ENCODE assay signal across 1 cellular context in genomic region chr17:82236142-82236971, GRCh38.
TF ChIP-seq lines count a peak whose summit lies in the region.

No MANE protein-coding gene starts in this region.

TF ChIP-seq in H1, 55 proteins besides CTCF, POLR2A, EP300 and RAD21:
- no peak for TF ChIP-seq TAF7 (optimal IDR thresholded peaks at IDR 0.05; ENCODE audit: borderline replicate concordance, low read depth, low read length)
- TF ChIP-seq USF2 (IDR thresholded peaks at IDR 0.05; ENCODE audit: low read length): 0 out of 2 replicates have a peak, but pooled peaks have one; percentile 21
- TF ChIP-seq CHD7 (IDR thresholded peaks at IDR 0.05; ENCODE audit: insufficient replicate concordance, low read length): no peak
- no peak for TF ChIP-seq CBX5 (IDR thresholded peaks at IDR 0.05; ENCODE audit: low read depth, low read length)
- no peak for TF ChIP-seq TAF1 (IDR thresholded peaks at IDR 0.05; ENCODE audit: low read depth, low read length)
- TF ChIP-seq KDM5A (IDR thresholded peaks at IDR 0.05; ENCODE audit: low read length): no peak
- TF ChIP-seq SP4 (IDR thresholded peaks at IDR 0.05; ENCODE audit: low read length): no peak
- no peak for TF ChIP-seq PHF8 (conservative IDR thresholded peaks at IDR 0.05; ENCODE audit: low read depth, low read length)
- TF ChIP-seq GTF2F1 (IDR thresholded peaks at IDR 0.05; ENCODE audit: borderline replicate concordance, low read depth, low read length): no peak
- TF ChIP-seq SRF (IDR thresholded peaks at IDR 0.05; ENCODE audit: low read depth, low read length): no peak
- TF ChIP-seq CEBPB (IDR thresholded peaks at IDR 0.05; ENCODE audit: low read depth, low read length): no peak
- TF ChIP-seq SP2 (IDR thresholded peaks at IDR 0.05; ENCODE audit: low read length): no peak
- no peak for TF ChIP-seq E2F6 (IDR thresholded peaks at IDR 0.05)
- TF ChIP-seq CTBP2 (IDR thresholded peaks at IDR 0.05; ENCODE audit: borderline replicate concordance, insufficient read depth, insufficient read length, low read length): no peak
- TF ChIP-seq POLR2AphosphoS5 (IDR thresholded peaks at IDR 0.05; ENCODE audit: low read depth, low read length): no peak
- TF ChIP-seq ATF2 (IDR thresholded peaks at IDR 0.05; ENCODE audit: low read length): no peak
- no peak for TF ChIP-seq FOSL1 (IDR thresholded peaks at IDR 0.05; ENCODE audit: insufficient read depth, low read depth, low read length)
- no peak for TF ChIP-seq SIN3A (conservative IDR thresholded peaks at IDR 0.05 in 1 of 2, IDR thresholded peaks at IDR 0.05 in 1 of 2; ENCODE audit: low read depth in 1 of 2, low read length in 2 of 2)
- TF ChIP-seq BRCA1 (IDR thresholded peaks at IDR 0.05; ENCODE audit: low read depth, low read length): no peak
- TF ChIP-seq MAFK (IDR thresholded peaks at IDR 0.05; ENCODE audit: low read depth, low read length): no peak
- no peak for TF ChIP-seq TEAD4 (IDR thresholded peaks at IDR 0.05; ENCODE audit: low read depth, low read length)
- TF ChIP-seq SUZ12 (IDR thresholded peaks at IDR 0.05; ENCODE audit: low read length): no peak
- peak; percentile 44; the same call in 1 of the 2 replicates for TF ChIP-seq MAX (IDR thresholded peaks at IDR 0.05)
- no peak for TF ChIP-seq JUND (IDR thresholded peaks at IDR 0.05; ENCODE audit: low read length)
- no peak for TF ChIP-seq RXRA (IDR thresholded peaks at IDR 0.05; ENCODE audit: insufficient read depth, low read depth, low read length)
- TF ChIP-seq HDAC6 (IDR thresholded peaks at IDR 0.05; ENCODE audit: low read depth, low read length): no peak
- 0 out of 4 replicates have a peak, but pooled peaks of 1 of the 2 experiments have one; percentile 59 for TF ChIP-seq HDAC2 (IDR thresholded peaks at IDR 0.05; ENCODE audit: borderline replicate concordance in 1 of 2, low read depth in 2 of 2, low read length in 2 of 2)
- no peak for TF ChIP-seq SIX5 (IDR thresholded peaks at IDR 0.05; ENCODE audit: low read depth, low read length)
- no peak for TF ChIP-seq EZH2 (IDR thresholded peaks at IDR 0.05; ENCODE audit: low read depth, low read length, severe bottlenecking)
- TF ChIP-seq ASH2L (IDR thresholded peaks at IDR 0.05; ENCODE audit: low read length): no peak
- TF ChIP-seq NANOG (IDR thresholded peaks at IDR 0.05; ENCODE audit: insufficient read depth, low read depth, low read length, poor library complexity, severe bottlenecking): no peak
- TF ChIP-seq ATF3 (IDR thresholded peaks at IDR 0.05; ENCODE audit: insufficient read depth, low read depth, low read length): no peak
- TF ChIP-seq CREB1 (IDR thresholded peaks at IDR 0.05): peak; percentile 42; the same call in 1 of the 2 replicates
- peak; percentile 78 for TF ChIP-seq GABPA (IDR thresholded peaks at IDR 0.05; ENCODE audit: borderline replicate concordance, insufficient read depth, low read length)
- TF ChIP-seq BACH1 (IDR thresholded peaks at IDR 0.05; ENCODE audit: low read length): no peak
- no peak for TF ChIP-seq SP1 (IDR thresholded peaks at IDR 0.05; ENCODE audit: low read depth, low read length)
- TF ChIP-seq POU5F1 (IDR thresholded peaks at IDR 0.05; ENCODE audit: low read depth, low read length): no peak
- no peak for TF ChIP-seq TBP (IDR thresholded peaks at IDR 0.05; ENCODE audit: low read depth, low read length)
